In genomic region chr17:1267471-1267947, GRCh38 we compare ENCODE assay signal across 8 cellular contexts. TPM values are rescaled to one million over a fixed set of nuclear protein-coding genes. Genes with fewer than 3 reads are reported as not detected.
DNase-seq lines count a peak whose midpoint lies in the region; ATAC-seq and TF ChIP-seq lines count a peak whose summit lies in the region.

No MANE protein-coding gene starts in this region.

- no peak overlapping the region for H3K4me2 ChIP-seq in neural cell (ENCODE audit: low read length)

- TF ChIP-seq CTCF in Panc1 (IDR thresholded peaks at IDR 0.05): no peak
- no peak for TF ChIP-seq CTCF in epithelial cell of esophagus (IDR thresholded peaks at IDR 0.05; ENCODE audit: insufficient read depth, low read depth, low read length, missing control alignments)
- no peak for TF ChIP-seq CTCF in neural cell (IDR thresholded peaks at IDR 0.05; ENCODE audit: poor library complexity, severe bottlenecking)
- TF ChIP-seq CTCF in GM13976 (IDR thresholded peaks at IDR 0.05; ENCODE audit: borderline replicate concordance, control extremely low read depth, extremely low read depth, insufficient read depth, missing control alignments): no peak

- TF ChIP-seq RAD21 in neural cell (conservative IDR thresholded peaks at IDR 0.05): no peak

- no peak for TF ChIP-seq EP300 in neural cell (conservative IDR thresholded peaks at IDR 0.05; ENCODE audit: poor library complexity, severe bottlenecking)

- H3K27ac ChIP-seq in Panc1 (ENCODE audit: low read length): peak overlapping the region; percentile 81
- no peak overlapping the region for H3K27ac ChIP-seq in neural cell (ENCODE audit: low read length)

- no peak overlapping the region for H2AFZ ChIP-seq in neural cell (ENCODE audit: low read depth, low read length)

- no peaks in the 10 kb centered on the region for H3K9me2 ChIP-seq in neural cell (ENCODE audit: insufficient read depth, low read length)

- H3K27me3 ChIP-seq in Panc1 (ENCODE audit: control insufficient read depth, insufficient read depth, low read length) (no peaks in the 10 kb centered on the region), neural cell (ENCODE audit: insufficient read depth, low read depth, low read length) (peaks cover 29% of the 10 kb centered on the region)

- POLR2A ChIA-PET in Panc1 (lab: Charles Lee): no interaction called here

- intact Hi-C loops in Panc1 (cut with micrococcal nuclease; ENCODE audit: unreplicated experiment): no loop called here

- H3K36me3 ChIP-seq in Panc1 (ENCODE audit: control insufficient read depth, insufficient read depth, low read length) (no peaks in the 10 kb centered on the region), neural cell (ENCODE audit: insufficient read depth, low read length) (no peaks in the 10 kb centered on the region)

- ATAC-seq in Panc1 (no peak; the same call in 1 of the 2 replicates), HG02571 (IDR thresholded peaks at IDR 0.05; ENCODE audit: unreplicated experiment) (no peak), GM19463 (IDR thresholded peaks at IDR 0.05; ENCODE audit: unreplicated experiment) (no peak)

- CTCF ChIA-PET in Panc1 (lab: Charles Lee): interaction anchor here (0.9 kb wide), 1 partner anchor 147 kb away, joined by 3 read pairs; no protein-coding TSS in a partner anchor

- H3F3A ChIP-seq in neural cell (ENCODE audit: insufficient read depth, low read length, poor library complexity, severe bottlenecking): no peaks in the 10 kb centered on the region

- H3K9me3 ChIP-seq in Panc1 (ENCODE audit: control insufficient read depth, insufficient read depth, low read depth, low read length) (no peaks in the 10 kb centered on the region), neural cell (ENCODE audit: low read length) (no peaks in the 10 kb centered on the region)

- H3K4me1 ChIP-seq in Panc1 (ENCODE audit: control insufficient read depth, insufficient read depth, low read length): peaks cover 7% of the 10 kb centered on the region; the same call in 1 of the 2 replicates

- BruUV-seq in Panc1 (replicated peaks; lab: Mats Ljungman, UMichigan): no TSS peak

- no peaks in the 10 kb centered on the region for H4K20me1 ChIP-seq in neural cell (ENCODE audit: insufficient read depth)

- H3K4me3 ChIP-seq in Panc1 (ENCODE audit: low read depth in 2 of 2, low read length in 2 of 2): peak overlapping the region; percentile 67 to 77
- peak overlapping the region; percentile 64 for H3K4me3 ChIP-seq in epithelial cell of esophagus (ENCODE audit: low read length)
- peak overlapping the region; percentile 57 for H3K4me3 ChIP-seq in neural cell (ENCODE audit: low read length)

- no peak overlapping the region for H3K9ac ChIP-seq in neural cell (ENCODE audit: low read length)

- no peaks in the 10 kb centered on the region for H3K79me2 ChIP-seq in neural cell (replicated peaks; ENCODE audit: insufficient read depth, low read length)

- DNase-seq in Daoy (ENCODE audit: low read depth) (peak; percentile 64), Panc1 (ENCODE audit: low read depth, low spot score) (no peak), epithelial cell of esophagus (ENCODE audit: low read depth) (peak; percentile 10), anterior cingulate cortex (lab: John Stamatoyannopoulos, UW) (no peak), GM13976 (ENCODE audit: low spot score) (no peak)

- in situ Hi-C loops in Panc1 (cut with HindIII; ENCODE audit: low pct_unique_long_range_greater_than_20kb, low sequenced_read_pairs): no loop called here
- in situ Hi-C loops in GM13976 (cut with MboI; ENCODE audit: low sequenced_read_pairs, unreplicated experiment): no loop called here

TF ChIP-seq in neural cell, 6 proteins besides CTCF, POLR2A, EP300 and RAD21:
- TF ChIP-seq SMC3 (conservative IDR thresholded peaks at IDR 0.05; ENCODE audit: poor library complexity): no peak
- TF ChIP-seq, protein P1, sequence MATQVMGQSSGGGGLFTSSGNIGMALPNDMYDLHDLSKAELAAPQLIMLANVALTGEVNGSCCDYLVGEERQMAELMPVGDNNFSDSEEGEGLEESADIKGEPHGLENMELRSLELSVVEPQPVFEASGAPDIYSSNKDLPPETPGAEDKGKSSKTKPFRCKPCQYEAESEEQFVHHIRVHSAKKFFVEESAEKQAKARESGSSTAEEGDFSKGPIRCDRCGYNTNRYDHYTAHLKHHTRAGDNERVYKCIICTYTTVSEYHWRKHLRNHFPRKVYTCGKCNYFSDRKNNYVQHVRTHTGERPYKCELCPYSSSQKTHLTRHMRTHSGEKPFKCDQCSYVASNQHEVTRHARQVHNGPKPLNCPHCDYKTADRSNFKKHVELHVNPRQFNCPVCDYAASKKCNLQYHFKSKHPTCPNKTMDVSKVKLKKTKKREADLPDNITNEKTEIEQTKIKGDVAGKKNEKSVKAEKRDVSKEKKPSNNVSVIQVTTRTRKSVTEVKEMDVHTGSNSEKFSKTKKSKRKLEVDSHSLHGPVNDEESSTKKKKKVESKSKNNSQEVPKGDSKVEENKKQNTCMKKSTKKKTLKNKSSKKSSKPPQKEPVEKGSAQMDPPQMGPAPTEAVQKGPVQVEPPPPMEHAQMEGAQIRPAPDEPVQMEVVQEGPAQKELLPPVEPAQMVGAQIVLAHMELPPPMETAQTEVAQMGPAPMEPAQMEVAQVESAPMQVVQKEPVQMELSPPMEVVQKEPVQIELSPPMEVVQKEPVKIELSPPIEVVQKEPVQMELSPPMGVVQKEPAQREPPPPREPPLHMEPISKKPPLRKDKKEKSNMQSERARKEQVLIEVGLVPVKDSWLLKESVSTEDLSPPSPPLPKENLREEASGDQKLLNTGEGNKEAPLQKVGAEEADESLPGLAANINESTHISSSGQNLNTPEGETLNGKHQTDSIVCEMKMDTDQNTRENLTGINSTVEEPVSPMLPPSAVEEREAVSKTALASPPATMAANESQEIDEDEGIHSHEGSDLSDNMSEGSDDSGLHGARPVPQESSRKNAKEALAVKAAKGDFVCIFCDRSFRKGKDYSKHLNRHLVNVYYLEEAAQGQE (IDR thresholded peaks at IDR 0.05; ENCODE audit: borderline replicate concordance): no peak
- TF ChIP-seq EZH2 (IDR thresholded peaks at IDR 0.05; ENCODE audit: borderline replicate concordance, insufficient read depth, low read length, poor library complexity, severe bottlenecking): no peak
- no peak for TF ChIP-seq MXI1 (conservative IDR thresholded peaks at IDR 0.05; ENCODE audit: poor library complexity, severe bottlenecking)
- TF ChIP-seq TAF1 (IDR thresholded peaks at IDR 0.05; ENCODE audit: low read depth): no peak
- TF ChIP-seq POLR2AphosphoS5 (IDR thresholded peaks at IDR 0.05): no peak

RNA-seq across cellular contexts. Expression of gene BHLHA9, which starts 2.7 kb away (rescaled TPM):
- total RNA-seq in Daoy (2014; rRNA removed; shearing (Covaris generic)): not detected in 2 replicates
- total RNA-seq in Panc1 (2021; ENCODE audit: unreplicated experiment): 0.21 TPM
- not detected for polyA plus RNA-seq in Panc1 (2012; ENCODE audit: insufficient read length)
- not detected in 2 replicates for polyA plus RNA-seq in neural cell
- polyA minus RNA-seq in neural cell: not detected in 2 replicates

RNA-seq across cellular contexts. Expression of gene TRARG1, which starts 12.0 kb away (rescaled TPM):
- total RNA-seq in Daoy (2014; rRNA removed; shearing (Covaris generic)): not detected in 2 replicates
- total RNA-seq in Panc1 (2021; ENCODE audit: unreplicated experiment): not detected
- polyA plus RNA-seq in Panc1 (2012; ENCODE audit: insufficient read length): not detected
- polyA plus RNA-seq in neural cell: not detected in 2 replicates
- polyA minus RNA-seq in neural cell: not detected in 2 replicates

Comparison
In these comparisons a context has a peak if more than half of its experiments do, and no peak if none do; other contexts are left out.
1. DNase-seq: peak in Daoy (single experiment) and epithelial cell of esophagus (single experiment); none in Panc1 (single experiment), anterior cingulate cortex (0 of 58) and GM13976 (single experiment).
2. Peak in every context shown above with its lines, with median percentiles within 50 percentile points of each other: H3K4me3 ChIP-seq.